1 cellular context compared by ENCODE assay signal in the genomic region with DNA sequence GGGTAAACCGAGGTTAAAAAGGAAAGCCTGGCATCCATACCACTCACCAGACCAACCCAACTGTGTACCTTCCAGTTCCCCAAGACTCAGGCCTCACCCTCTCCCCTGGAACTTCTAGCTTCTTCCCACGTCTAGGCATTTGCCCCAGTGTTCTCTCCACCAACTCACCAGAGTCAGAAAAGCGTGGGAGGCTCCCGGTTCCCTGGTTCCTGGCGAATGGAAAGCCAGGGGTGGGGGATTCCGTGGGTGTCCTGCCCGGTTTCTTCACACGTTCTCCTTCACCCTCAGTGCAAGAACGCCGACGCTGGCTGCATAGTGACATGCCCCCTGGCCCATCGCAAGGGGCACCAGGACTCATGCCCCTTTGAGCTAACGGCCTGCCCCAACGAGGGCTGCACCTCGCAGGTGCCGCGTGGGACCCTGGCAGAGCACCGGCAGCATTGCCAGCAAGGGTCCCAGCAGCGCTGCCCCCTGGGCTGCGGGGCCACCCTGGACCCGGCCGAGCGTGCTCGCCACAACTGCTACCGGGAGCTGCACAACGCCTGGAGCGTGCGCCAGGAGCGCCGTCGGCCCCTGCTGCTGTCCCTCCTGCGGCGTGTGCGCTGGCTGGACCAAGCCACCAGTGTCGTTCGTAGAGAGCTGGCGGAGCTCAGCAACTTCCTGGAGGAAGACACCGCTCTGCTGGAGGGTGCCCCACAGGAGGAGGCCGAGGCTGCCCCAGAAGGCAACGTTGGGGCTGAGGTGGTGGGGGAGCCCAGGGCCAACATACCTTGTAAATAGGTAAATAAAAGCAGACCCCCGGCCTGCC.
TF ChIP-seq lines count a peak whose summit lies in the region.

No MANE protein-coding gene starts in this region.

TF ChIP-seq in GM23338, 12 proteins besides CTCF, POLR2A, EP300 and RAD21 (continued from another document):
- TF ChIP-seq, protein P1, sequence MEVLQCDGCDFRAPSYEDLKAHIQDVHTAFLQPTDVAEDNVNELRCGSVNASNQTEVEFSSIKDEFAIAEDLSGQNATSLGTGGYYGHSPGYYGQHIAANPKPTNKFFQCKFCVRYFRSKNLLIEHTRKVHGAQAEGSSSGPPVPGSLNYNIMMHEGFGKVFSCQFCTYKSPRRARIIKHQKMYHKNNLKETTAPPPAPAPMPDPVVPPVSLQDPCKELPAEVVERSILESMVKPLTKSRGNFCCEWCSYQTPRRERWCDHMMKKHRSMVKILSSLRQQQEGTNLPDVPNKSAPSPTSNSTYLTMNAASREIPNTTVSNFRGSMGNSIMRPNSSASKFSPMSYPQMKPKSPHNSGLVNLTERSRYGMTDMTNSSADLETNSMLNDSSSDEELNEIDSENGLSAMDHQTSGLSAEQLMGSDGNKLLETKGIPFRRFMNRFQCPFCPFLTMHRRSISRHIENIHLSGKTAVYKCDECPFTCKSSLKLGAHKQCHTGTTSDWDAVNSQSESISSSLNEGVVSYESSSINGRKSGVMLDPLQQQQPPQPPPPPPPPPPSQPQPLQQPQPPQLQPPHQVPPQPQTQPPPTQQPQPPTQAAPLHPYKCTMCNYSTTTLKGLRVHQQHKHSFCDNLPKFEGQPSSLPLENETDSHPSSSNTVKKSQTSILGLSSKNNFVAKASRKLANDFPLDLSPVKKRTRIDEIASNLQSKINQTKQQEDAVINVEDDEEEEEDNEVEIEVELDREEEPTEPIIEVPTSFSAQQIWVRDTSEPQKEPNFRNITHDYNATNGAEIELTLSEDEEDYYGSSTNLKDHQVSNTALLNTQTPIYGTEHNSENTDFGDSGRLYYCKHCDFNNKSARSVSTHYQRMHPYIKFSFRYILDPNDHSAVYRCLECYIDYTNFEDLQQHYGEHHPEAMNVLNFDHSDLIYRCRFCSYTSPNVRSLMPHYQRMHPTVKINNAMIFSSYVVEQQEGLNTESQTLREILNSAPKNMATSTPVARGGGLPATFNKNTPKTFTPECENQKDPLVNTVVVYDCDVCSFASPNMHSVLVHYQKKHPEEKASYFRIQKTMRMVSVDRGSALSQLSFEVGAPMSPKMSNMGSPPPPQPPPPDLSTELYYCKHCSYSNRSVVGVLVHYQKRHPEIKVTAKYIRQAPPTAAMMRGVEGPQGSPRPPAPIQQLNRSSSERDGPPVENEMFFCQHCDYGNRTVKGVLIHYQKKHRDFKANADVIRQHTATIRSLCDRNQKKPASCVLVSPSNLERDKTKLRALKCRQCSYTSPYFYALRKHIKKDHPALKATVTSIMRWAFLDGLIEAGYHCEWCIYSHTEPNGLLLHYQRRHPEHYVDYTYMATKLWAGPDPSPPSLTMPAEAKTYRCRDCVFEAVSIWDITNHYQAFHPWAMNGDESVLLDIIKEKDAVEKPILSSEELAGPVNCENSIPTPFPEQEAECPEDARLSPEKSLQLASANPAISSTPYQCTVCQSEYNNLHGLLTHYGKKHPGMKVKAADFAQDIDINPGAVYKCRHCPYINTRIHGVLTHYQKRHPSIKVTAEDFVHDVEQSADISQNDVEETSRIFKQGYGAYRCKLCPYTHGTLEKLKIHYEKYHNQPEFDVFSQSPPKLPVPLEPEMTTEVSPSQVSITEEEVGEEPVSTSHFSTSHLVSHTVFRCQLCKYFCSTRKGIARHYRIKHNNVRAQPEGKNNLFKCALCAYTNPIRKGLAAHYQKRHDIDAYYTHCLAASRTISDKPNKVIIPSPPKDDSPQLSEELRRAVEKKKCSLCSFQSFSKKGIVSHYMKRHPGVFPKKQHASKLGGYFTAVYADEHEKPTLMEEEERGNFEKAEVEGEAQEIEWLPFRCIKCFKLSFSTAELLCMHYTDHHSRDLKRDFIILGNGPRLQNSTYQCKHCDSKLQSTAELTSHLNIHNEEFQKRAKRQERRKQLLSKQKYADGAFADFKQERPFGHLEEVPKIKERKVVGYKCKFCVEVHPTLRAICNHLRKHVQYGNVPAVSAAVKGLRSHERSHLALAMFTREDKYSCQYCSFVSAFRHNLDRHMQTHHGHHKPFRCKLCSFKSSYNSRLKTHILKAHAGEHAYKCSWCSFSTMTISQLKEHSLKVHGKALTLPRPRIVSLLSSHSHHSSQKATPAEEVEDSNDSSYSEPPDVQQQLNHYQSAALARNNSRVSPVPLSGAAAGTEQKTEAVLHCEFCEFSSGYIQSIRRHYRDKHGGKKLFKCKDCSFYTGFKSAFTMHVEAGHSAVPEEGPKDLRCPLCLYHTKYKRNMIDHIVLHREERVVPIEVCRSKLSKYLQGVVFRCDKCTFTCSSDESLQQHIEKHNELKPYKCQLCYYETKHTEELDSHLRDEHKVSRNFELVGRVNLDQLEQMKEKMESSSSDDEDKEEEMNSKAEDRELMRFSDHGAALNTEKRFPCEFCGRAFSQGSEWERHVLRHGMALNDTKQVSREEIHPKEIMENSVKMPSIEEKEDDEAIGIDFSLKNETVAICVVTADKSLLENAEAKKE (CRISPR knock-in tag; IDR thresholded peaks at IDR 0.05) = no peak
- TF ChIP-seq JUNB (IDR thresholded peaks at IDR 0.05; ENCODE audit: unreplicated experiment) (no peak), EZH2 (IDR thresholded peaks at IDR 0.05; ENCODE audit: low read depth, unreplicated experiment) (no peak), STAT1 (IDR thresholded peaks at IDR 0.05; ENCODE audit: unreplicated experiment) (no peak)
TF ChIP-seq in GM23338: peak in this region for 0.
